13 cellular contexts compared by ENCODE assay signal in genomic region chr4:46503739-46504138, GRCh38.
"Had no signal": no experiment of that assay in that cellular context is flagged by ENCODE, and none has a peak within 500 bp of the region (broad histone marks: within the 10 kb centered on the region; RNA-seq: fewer than 3 reads in every experiment).

No MANE protein-coding gene starts in this region.

- H3K27ac ChIP-seq: epithelial cell of prostate, ovary had no signal

- H3K36me3 ChIP-seq: ovary had no signal

- H3K9me3 ChIP-seq: ovary had no signal

- ATAC-seq: activated CD4-positive, CD25-positive, alpha-beta regulatory T cell treated with anti-CD3 and anti-CD28 coated beads, Interleukin-2, amount 50 U/mL, for 24 hours; left lobe of liver; naive thymus-derived CD4-positive, alpha-beta T cell; stimulated activated effector memory CD8-positive, alpha-beta T cell treated with anti-CD3 and anti-CD28 coated beads, Interleukin-12 subunit alpha, Interleukin-12 subunit beta, amount 100 ng/mL, for 72 hours had no signal

- H3K27me3 ChIP-seq: ovary had no signal

- DNase-seq: activated CD4-positive, alpha-beta T cell treated with anti-CD3 and anti-CD28 coated beads, Interleukin-2, amount 50 U/mL, for 1 hour; activated CD8-positive, alpha-beta memory T cell treated with anti-CD3 and anti-CD28 coated beads for 24 hours; activated naive CD8-positive, alpha-beta T cell treated with anti-CD3 and anti-CD28 coated beads for 36 hours; islet precursor cell; naive thymus-derived CD4-positive, alpha-beta T cell; ovary; stimulated activated CD4-positive, alpha-beta T cell treated with anti-CD3 and anti-CD28 coated beads, Interleukin-12 subunit alpha, Interleukin-12 subunit beta, amount 100 ng/mL, for 4 hours; stimulated activated CD4-positive, alpha-beta T cell treated with anti-CD3 and anti-CD28 coated beads, Interleukin-2, amount 100 ng/mL, for 24 hours; T-helper 9 cell had no signal

- H3K4me3 ChIP-seq: ovary had no signal
